ENCODE assay signal across 22 cellular contexts in genomic region chr15:79084308-79084968, GRCh38. TPM values are rescaled to one million over a fixed set of nuclear protein-coding genes. Genes with fewer than 3 reads are reported as not detected.
A peak's percentile ranks its signal among the peaks of the same experiment; 100 is the strongest.
DNase-seq lines count a peak whose midpoint lies in the region; ATAC-seq lines count a peak whose summit lies in the region.
"Had no signal": no experiment of that assay in that cellular context is flagged by ENCODE, and none has a peak within 500 bp of the region (broad histone marks: within the 10 kb centered on the region; RNA-seq: fewer than 3 reads in every experiment).

No MANE protein-coding gene starts in this region.

- DNase-seq in DMS 273 (lab: John Stamatoyannopoulos, UW; ENCODE audit: unreplicated experiment) (peak; percentile 13), DMS 273 treated with DMSO at 0.1 percent for 48 hours (lab: John Stamatoyannopoulos, UW) (no peak), NCI-H1092 treated with DMSO at 0.1 percent for 48 hours (lab: John Stamatoyannopoulos, UW) (peak; percentile 82), RPMI8226 (peak; percentile 73), left lobe of liver (ENCODE audit: low spot score) (peak; percentile 38), activated gamma-delta T cell (lab: John Stamatoyannopoulos, UW) (no peak), NCI-H1048 (lab: John Stamatoyannopoulos, UW) (no peak), NCI-H1436 treated with DMSO at 0.1 percent for 48 hours (lab: John Stamatoyannopoulos, UW) (no peak)
- DNase-seq: activated CD4-positive, alpha-beta T cell treated with anti-CD3 and anti-CD28 coated beads for 4 hours; activated naive CD4-positive, alpha-beta T cell treated with anti-CD3 and anti-CD28 coated beads, Interleukin-2, amount 50 U/mL, for 16 hours; dermis blood vessel endothelial cell; glutamatergic neuron; GM23248; mammary epithelial cell; MG63; NCI-H1694 treated with DMSO at 0.1 percent for 48 hours; NCI-H2227 treated with DMSO at 0.1 percent for 48 hours; NK-92 treated with Interleukin-12 subunit alpha and Interleukin-12 subunit beta, amount 100 ng/mL, for 24 hours; stimulated activated CD8-positive, alpha-beta memory T cell treated with anti-CD3 and anti-CD28 coated beads, Interleukin-4, amount 100 ng/mL, for 48 hours had no signal

- ATAC-seq in left lobe of liver = no peak
- ATAC-seq: K562, Panc1 had no signal

RNA-seq across cellular contexts. Expression of gene RASGRF1, which starts 6.1 kb away (rescaled TPM):
- not detected for total RNA-seq in left lobe of liver
- total RNA-seq: endothelial cell of umbilical vein, GM23248 had no signal

Comparison
In these comparisons a context has a peak if more than half of its experiments do, and no peak if none do; other contexts are left out.
1. DNase-seq: peak in DMS 273 (single experiment), NCI-H1092 treated with DMSO at 0.1 percent for 48 hours (single experiment), RPMI8226 (single experiment) and left lobe of liver (single experiment); none in DMS 273 treated with DMSO at 0.1 percent for 48 hours (single experiment), activated gamma-delta T cell (single experiment), NCI-H1048 (single experiment) and NCI-H1436 treated with DMSO at 0.1 percent for 48 hours (single experiment).